In the genomic region with DNA sequence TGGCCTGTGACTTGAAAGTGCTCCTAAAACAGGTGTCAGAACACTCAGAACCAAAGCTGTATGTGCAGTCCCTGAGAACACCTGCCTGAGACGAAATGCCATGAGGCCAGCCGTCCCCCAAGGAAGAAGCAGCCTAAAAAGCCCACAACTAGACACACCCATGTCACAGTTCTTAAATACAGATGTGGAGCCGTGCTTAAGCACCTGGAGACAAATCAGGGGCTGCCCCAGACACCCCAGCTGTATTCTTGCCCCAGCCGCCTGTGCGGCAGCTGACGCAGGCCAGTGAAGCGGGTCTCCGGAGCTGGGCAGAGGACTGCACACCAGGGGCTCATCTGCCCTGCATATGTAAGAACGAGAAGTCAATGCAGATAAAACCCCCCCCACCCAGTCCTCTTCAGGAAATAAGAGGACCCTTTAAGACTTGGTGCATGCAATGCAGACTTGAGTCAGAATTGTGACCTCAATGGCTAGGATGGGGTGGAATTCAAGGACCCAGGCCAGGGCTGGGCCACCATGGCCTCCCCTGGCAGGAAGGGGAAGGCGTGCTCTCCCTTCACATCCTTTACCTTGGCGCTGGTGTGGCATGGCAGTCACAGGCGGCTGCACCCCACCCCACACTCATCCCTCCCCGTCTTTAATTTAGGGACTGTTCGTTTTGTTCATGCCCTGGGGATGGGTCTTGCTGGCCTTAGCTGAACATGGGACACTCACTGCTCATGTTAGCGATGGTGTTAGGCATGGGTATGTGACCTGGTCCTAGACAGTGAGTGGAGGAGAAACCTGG, we compare ENCODE assay signal across 12 cellular contexts. TPM values are rescaled to one million over a fixed set of nuclear protein-coding genes. Genes with fewer than 3 reads are reported as not detected.
DNase-seq lines count a peak whose midpoint lies in the region; ATAC-seq and TF ChIP-seq lines count a peak whose summit lies in the region.
"Had no signal": no experiment of that assay in that cellular context is flagged by ENCODE, and none has a peak within 500 bp of the region (broad histone marks: within the 10 kb centered on the region; RNA-seq: fewer than 3 reads in every experiment).

No MANE protein-coding gene starts in this region.

- TF ChIP-seq CTCF in left ventricle myocardium inferior (IDR thresholded peaks at IDR 0.05; ENCODE audit: borderline replicate concordance): no peak
- no peak for TF ChIP-seq CTCF in OCI-LY7 (conservative IDR thresholded peaks at IDR 0.05; ENCODE audit: low read length)

- POLR2A ChIA-PET in OCI-LY7 (lab: Charles Lee): interaction anchor here (0.6 to 1.4 kb wide), 4 partner anchors 15 to 120 kb away, joined by 3 to 4 read pairs (median 4); no protein-coding TSS in a partner anchor

- no peaks in the 10 kb centered on the region for H3K9me3 Mint-ChIP-seq in activated naive CD4-positive, alpha-beta T cell treated with anti-CD3 and anti-CD28 coated beads, Interleukin-2, amount 50 U/mL, for 72 hours
- H3K9me3 Mint-ChIP-seq: activated CD4-positive, alpha-beta T cell treated with anti-CD3 and anti-CD28 coated beads, Interleukin-2, amount 10 ng/mL, durations not matched to agents 7 days and 5 days had no signal

- H3K27ac Mint-ChIP-seq in activated naive CD4-positive, alpha-beta T cell treated with anti-CD3 and anti-CD28 coated beads, Interleukin-2, amount 50 U/mL, for 72 hours: no peak overlapping the region
- H3K27ac Mint-ChIP-seq: activated CD4-positive, alpha-beta T cell treated with anti-CD3 and anti-CD28 coated beads, Interleukin-2, amount 10 ng/mL, durations not matched to agents 7 days and 5 days had no signal

- BruUV-seq in OCI-LY7 (replicated peaks; lab: Mats Ljungman, UMichigan): no TSS peak

- H3K4me3 ChIP-seq in left ventricle myocardium inferior: no peak overlapping the region
- no peak overlapping the region for H3K4me3 ChIP-seq in OCI-LY7 (ENCODE audit: low read depth, low read length, poor library complexity, severe bottlenecking)

- H3K36me3 ChIP-seq in left ventricle myocardium inferior (no peaks in the 10 kb centered on the region), OCI-LY7 (ENCODE audit: insufficient read depth, low read length) (no peaks in the 10 kb centered on the region)

- intact Hi-C loops in left ventricle myocardium inferior (cut with micrococcal nuclease) (no loop called here), cardiac septum (cut with DNase I) (no loop called here), OCI-LY7 (cut with micrococcal nuclease; ENCODE audit: unreplicated experiment) (loop anchor here (1.0 to 5.0 kb wide), 4 partner anchors 27 to 598 kb away; a partner anchor contains a TSS)

- peaks cover under 1% of the 10 kb centered on the region for H3K4me1 ChIP-seq in left ventricle myocardium inferior
- peaks cover 39% of the 10 kb centered on the region for H3K4me1 ChIP-seq in OCI-LY7 (ENCODE audit: insufficient read depth, low read length, poor library complexity, severe bottlenecking)

- H3K27me3 ChIP-seq in left ventricle myocardium inferior (ENCODE audit: low read depth): no peaks in the 10 kb centered on the region

- no peaks in the 10 kb centered on the region for H3K9me2 ChIP-seq in OCI-LY7 (ENCODE audit: insufficient read depth, low read length)

- no peaks in the 10 kb centered on the region for H3K36me3 Mint-ChIP-seq in activated naive CD4-positive, alpha-beta T cell treated with anti-CD3 and anti-CD28 coated beads, Interleukin-2, amount 50 U/mL, for 72 hours

- H3K27ac ChIP-seq in left ventricle myocardium inferior (replicated peaks) (no peak overlapping the region), OCI-LY7 (ENCODE audit: low read depth, low read length, poor library complexity, severe bottlenecking) (peak overlapping the region; percentile 65)

- H4K20me1 ChIP-seq in OCI-LY7 (ENCODE audit: insufficient read depth, low read length): no peaks in the 10 kb centered on the region

- peak overlapping the region; percentile 54 for H3K4me2 ChIP-seq in OCI-LY7 (ENCODE audit: low read length)

- CTCF ChIA-PET in OCI-LY7 (lab: Charles Lee; ENCODE audit: unreplicated experiment): interaction anchor here (0.5 kb wide), 1 partner anchor 592 kb away, joined by 3 read pairs; no protein-coding TSS in a partner anchor

- DNase-seq in left ventricle myocardium inferior (peak; percentile 3), cardiac septum (ENCODE audit: low spot score) (no peak), OCI-LY7 (ENCODE audit: low spot score) (peak; percentile 89), globus pallidus (ENCODE audit: low spot score) (no peak), ecto neural progenitor cell (ENCODE audit: low spot score) (no peak), dedifferentiated amniotic fluid mesenchymal stem cell (ENCODE audit: extremely low spot score) (no peak)
- DNase-seq in activated naive CD4-positive, alpha-beta T cell treated with anti-CD3 and anti-CD28 coated beads, Interleukin-2, amount 50 U/mL, for 72 hours (ENCODE audit: low spot score in 2 of 2): no peak
- DNase-seq: activated CD4-positive, alpha-beta T cell treated with anti-CD3 and anti-CD28 coated beads, Interleukin-2, amount 10 ng/mL, durations not matched to agents 7 days and 5 days; islet precursor cell; NCI-H146; SHP77 had no signal

- H3K79me2 ChIP-seq in OCI-LY7 (ENCODE audit: insufficient read depth, low read depth, low read length): no peaks in the 10 kb centered on the region

- ATAC-seq in HG02885 (IDR thresholded peaks at IDR 0.05; ENCODE audit: poor library complexity, unreplicated experiment): peak; percentile 76
- no peak for ATAC-seq in activated naive CD4-positive, alpha-beta T cell treated with anti-CD3 and anti-CD28 coated beads, Interleukin-2, amount 50 U/mL, for 72 hours

- H2AFZ ChIP-seq in OCI-LY7 (ENCODE audit: low read length): no peak overlapping the region

- no peaks in the 10 kb centered on the region for H3K9me3 ChIP-seq in left ventricle myocardium inferior (replicated peaks)
- no peaks in the 10 kb centered on the region for H3K9me3 ChIP-seq in OCI-LY7 (ENCODE audit: low read length)

RNA-seq across cellular contexts. Expression of a gene that starts 27.7 kb away (rescaled TPM):
- total RNA-seq in left ventricle myocardium inferior (26.4 TPM), cardiac septum (31.6 TPM), OCI-LY7 (2022) (3.0 and 3.6 TPM in 2 replicates)
- 3.8 and 4.4 TPM in 2 replicates for total RNA-seq in OCI-LY7 (2014; rRNA removed; shearing (Covaris generic))
- 1 to 10 TPM; 2.1 to 7.6 TPM for total RNA-seq in activated naive CD4-positive, alpha-beta T cell treated with anti-CD3 and anti-CD28 coated beads, Interleukin-2, amount 50 U/mL, for 72 hours

Comparison
In these comparisons a context has a peak if more than half of its experiments do, and no peak if none do; other contexts are left out.
1. DNase-seq: peak in left ventricle myocardium inferior (single experiment) and OCI-LY7 (single experiment); none in cardiac septum (single experiment), globus pallidus (single experiment), ecto neural progenitor cell (single experiment), activated naive CD4-positive, alpha-beta T cell treated with anti-CD3 and anti-CD28 coated beads, Interleukin-2, amount 50 U/mL, for 72 hours (0 of 2) and dedifferentiated amniotic fluid mesenchymal stem cell (single experiment).